Comparison of ENCODE assay signal across 9 cellular contexts in genomic region chr11:69000831-69001245, GRCh38. TPM values are rescaled to one million over a fixed set of nuclear protein-coding genes. Genes with fewer than 3 reads are reported as not detected.
DNase-seq lines count a peak whose midpoint lies in the region; ATAC-seq and TF ChIP-seq lines count a peak whose summit lies in the region.
"Had no signal": no experiment of that assay in that cellular context is flagged by ENCODE, and none has a peak within 500 bp of the region (broad histone marks: within the 10 kb centered on the region; RNA-seq: fewer than 3 reads in every experiment).

No MANE protein-coding gene starts in this region.

- no peaks in the 10 kb centered on the region for H3K27me3 ChIP-seq in WERI-Rb-1 (ENCODE audit: insufficient read depth, low read depth, severe bottlenecking)
- no peaks in the 10 kb centered on the region for H3K27me3 ChIP-seq in heart left ventricle
- H3K27me3 ChIP-seq in spleen (replicated peaks in 1 of 7) = peaks cover 0 to 75% (median 8%) of the 10 kb centered on the region in 7 donors

- TF ChIP-seq CTCF in HFF-Myc (IDR thresholded peaks at IDR 0.05; ENCODE audit: low read depth, low read length, missing control alignments) = peak; percentile 63
- peak; percentile 39; the same call in 1 of the 2 replicates for TF ChIP-seq CTCF in WERI-Rb-1 (IDR thresholded peaks at IDR 0.05; ENCODE audit: low read depth, low read length)
- peak in 10 of 12 donors; percentile 15 to 47 (median 26) for TF ChIP-seq CTCF in heart left ventricle (IDR thresholded peaks at IDR 0.05)
- TF ChIP-seq CTCF in spleen (IDR thresholded peaks at IDR 0.05 in 8 of 11, conservative IDR thresholded peaks at IDR 0.05 in 3 of 11) = peak in 7 of 11 experiments; percentile 15 to 43 (median 36)
- TF ChIP-seq CTCF in activated CD8-positive, alpha-beta T cell treated with anti-CD3 and anti-CD28 coated beads for 36 hours (IDR thresholded peaks at IDR 0.05) = no peak

- CTCF ChIA-PET in activated CD4-positive, alpha-beta memory T cell treated with anti-CD3 and anti-CD28 coated beads for 36 hours (lab: Charles Lee) = no interaction called here
- CTCF ChIA-PET in activated CD8-positive, alpha-beta T cell treated with anti-CD3 and anti-CD28 coated beads for 36 hours (lab: Charles Lee) = interaction anchor here (0.9 to 1.2 kb wide), 2 partner anchors 15 to 31 kb away, joined by 3 read pairs; no protein-coding TSS in a partner anchor

- no peaks in the 10 kb centered on the region for H3K4me1 Mint-ChIP-seq in activated CD4-positive, alpha-beta memory T cell treated with anti-CD3 and anti-CD28 coated beads for 36 hours (ENCODE audit: low read depth)
- no peaks in the 10 kb centered on the region for H3K4me1 Mint-ChIP-seq in activated CD8-positive, alpha-beta T cell treated with anti-CD3 and anti-CD28 coated beads for 36 hours (ENCODE audit: low read depth)

- peaks cover 0 to 23% (median 10%) of the 10 kb centered on the region in 12 donors for H3K4me1 ChIP-seq in heart left ventricle
- peaks cover 0 to 42% (median 21%) of the 10 kb centered on the region in 6 donors for H3K4me1 ChIP-seq in spleen

- intact Hi-C loops in heart left ventricle (cut with DNase I) = no loop called here
- intact Hi-C loops in spleen (cut with DNase I; ENCODE audit: low total_unique reads) = no loop called here
- intact Hi-C loops in activated CD4-positive, alpha-beta memory T cell treated with anti-CD3 and anti-CD28 coated beads for 36 hours (cut with micrococcal nuclease) = no loop called here
- intact Hi-C loops in activated CD8-positive, alpha-beta T cell treated with anti-CD3 and anti-CD28 coated beads for 36 hours (cut with micrococcal nuclease) = no loop called here

- no peak overlapping the region for H3K27ac ChIP-seq in WERI-Rb-1
- peak overlapping the region in 7 of 12 donors; percentile 25 to 93 (median 41) for H3K27ac ChIP-seq in heart left ventricle
- peak overlapping the region in 7 of 8 donors; percentile 30 to 71 (median 63) for H3K27ac ChIP-seq in spleen

- H3K9me3 Mint-ChIP-seq in activated CD4-positive, alpha-beta memory T cell treated with anti-CD3 and anti-CD28 coated beads for 36 hours = no peaks in the 10 kb centered on the region
- H3K9me3 Mint-ChIP-seq in activated CD8-positive, alpha-beta T cell treated with anti-CD3 and anti-CD28 coated beads for 36 hours = no peaks in the 10 kb centered on the region

- H3K4me3 ChIP-seq in HFF-Myc (replicated peaks; ENCODE audit: low read depth, low read length) = no peak overlapping the region
- no peak overlapping the region for H3K4me3 ChIP-seq in WERI-Rb-1 (ENCODE audit: low read depth, low read length)
- H3K4me3 ChIP-seq in heart left ventricle = no peak overlapping the region
- no peak overlapping the region for H3K4me3 ChIP-seq in spleen
- H3K4me3 ChIP-seq: lung had no signal

- no peaks in the 10 kb centered on the region for H3K36me3 Mint-ChIP-seq in activated CD4-positive, alpha-beta memory T cell treated with anti-CD3 and anti-CD28 coated beads for 36 hours
- no peaks in the 10 kb centered on the region for H3K36me3 Mint-ChIP-seq in activated CD8-positive, alpha-beta T cell treated with anti-CD3 and anti-CD28 coated beads for 36 hours (ENCODE audit: low read depth)

- H3K9me3 ChIP-seq in WERI-Rb-1 (ENCODE audit: severe bottlenecking) (no peaks in the 10 kb centered on the region), heart left ventricle (no peaks in the 10 kb centered on the region), spleen (no peaks in the 10 kb centered on the region)

- H3K36me3 ChIP-seq in WERI-Rb-1 (no peaks in the 10 kb centered on the region), heart left ventricle (peaks cover 0 to 17% (median 0%) of the 10 kb centered on the region in 9 donors), spleen (peaks cover 0 to 18% (median 0%) of the 10 kb centered on the region in 6 donors)

- DNase-seq in HFF-Myc (ENCODE audit: extremely low read depth, low read depth) (peak; percentile 72), WERI-Rb-1 (no peak), heart left ventricle (peak in 1 of 5 donors; percentile 17), spleen (peak; percentile 36), cortex of kidney (lab: John Stamatoyannopoulos, UW) (no peak), cerebellar nuclear complex (lab: John Stamatoyannopoulos, UW) (no peak)
- DNase-seq in activated CD4-positive, alpha-beta memory T cell treated with anti-CD3 and anti-CD28 coated beads for 36 hours = no peak
- DNase-seq in activated CD8-positive, alpha-beta T cell treated with anti-CD3 and anti-CD28 coated beads for 36 hours = no peak

- TF ChIP-seq POLR2A in heart left ventricle (IDR thresholded peaks at IDR 0.05) (no peak), spleen (IDR thresholded peaks at IDR 0.05) (no peak)

- POLR2A ChIA-PET in activated CD4-positive, alpha-beta memory T cell treated with anti-CD3 and anti-CD28 coated beads for 36 hours (lab: Charles Lee) = no interaction called here
- POLR2A ChIA-PET in activated CD8-positive, alpha-beta T cell treated with anti-CD3 and anti-CD28 coated beads for 36 hours (lab: Charles Lee) = no interaction called here

- WGBS in heart left ventricle, 4 donors = 66 to 74% (median 69%) methylated on average over 6 to 8 of the region's 8 CpGs
- WGBS in spleen, 5 donors = 70 to 76% (median 74%) methylated on average over 8 of the region's 8 CpGs

- H3K27ac Mint-ChIP-seq in activated CD4-positive, alpha-beta memory T cell treated with anti-CD3 and anti-CD28 coated beads for 36 hours = no peak overlapping the region
- no peak overlapping the region for H3K27ac Mint-ChIP-seq in activated CD8-positive, alpha-beta T cell treated with anti-CD3 and anti-CD28 coated beads for 36 hours

- ATAC-seq in heart left ventricle = peak in 3 of 4 donors; percentile 11 to 54 (median 53)
- no peak for ATAC-seq in activated CD8-positive, alpha-beta T cell treated with anti-CD3 and anti-CD28 coated beads for 36 hours

- H3K27me3 Mint-ChIP-seq in activated CD4-positive, alpha-beta memory T cell treated with anti-CD3 and anti-CD28 coated beads for 36 hours = peaks cover 3% of the 10 kb centered on the region
- H3K27me3 Mint-ChIP-seq in activated CD8-positive, alpha-beta T cell treated with anti-CD3 and anti-CD28 coated beads for 36 hours = peaks cover 3% of the 10 kb centered on the region

- no peak overlapping the region for H3K4me3 Mint-ChIP-seq in activated CD4-positive, alpha-beta memory T cell treated with anti-CD3 and anti-CD28 coated beads for 36 hours
- no peak overlapping the region for H3K4me3 Mint-ChIP-seq in activated CD8-positive, alpha-beta T cell treated with anti-CD3 and anti-CD28 coated beads for 36 hours

RNA-seq across cellular contexts. Expression of gene MRGPRF, which starts 12.2 kb away (rescaled TPM):
- total RNA-seq in heart left ventricle = 10 to 100 TPM in 1 of 9 donors, 1 to 10 TPM in 8; 1.6 to 13.1 (median 3.3) TPM
- 1 to 10 TPM; 4.2 to 4.9 TPM for polyA plus RNA-seq in heart left ventricle
- 10 to 100 TPM in 5 of 7 donors, 1 to 10 TPM in 2; 7.2 to 21.2 (median 11.7) TPM for total RNA-seq in spleen
- 1 to 10 TPM; 2.2 to 7.9 (median 5.0) TPM for polyA plus RNA-seq in spleen
- not detected for total RNA-seq in activated CD4-positive, alpha-beta memory T cell treated with anti-CD3 and anti-CD28 coated beads for 36 hours
- not detected for total RNA-seq in activated CD8-positive, alpha-beta T cell treated with anti-CD3 and anti-CD28 coated beads for 36 hours

RNA-seq across cellular contexts. Expression of gene MRGPRD, which starts 20.1 kb away (rescaled TPM):
- total RNA-seq in heart left ventricle (not detected), spleen (not detected)
- polyA plus RNA-seq in heart left ventricle (not detected), spleen (not detected)
- not detected for total RNA-seq in activated CD4-positive, alpha-beta memory T cell treated with anti-CD3 and anti-CD28 coated beads for 36 hours
- not detected for total RNA-seq in activated CD8-positive, alpha-beta T cell treated with anti-CD3 and anti-CD28 coated beads for 36 hours
- total RNA-seq: lung had no signal
- polyA plus RNA-seq: lung had no signal

RNA-seq across cellular contexts. Expression of gene TPCN2, which starts 47.9 kb away (rescaled TPM):
- 10 to 100 TPM in 3 of 9 donors, 1 to 10 TPM in 6; 4.1 to 17.6 (median 7.5) TPM for total RNA-seq in heart left ventricle
- 10 to 100 TPM in 1 of 2 donors, 1 to 10 TPM in 1; 4.8 to 11.1 TPM for polyA plus RNA-seq in heart left ventricle
- 10 to 100 TPM; 12.4 to 30.4 (median 27.0) TPM for total RNA-seq in spleen
- polyA plus RNA-seq in spleen = 10 to 100 TPM in 1 of 3 donors, 1 to 10 TPM in 2; 3.6 to 12.2 (median 8.5) TPM
- 10 to 100 TPM; 12.0 to 12.8 TPM for total RNA-seq in activated CD4-positive, alpha-beta memory T cell treated with anti-CD3 and anti-CD28 coated beads for 36 hours
- total RNA-seq in activated CD8-positive, alpha-beta T cell treated with anti-CD3 and anti-CD28 coated beads for 36 hours = 10 to 100 TPM; 16.0 to 17.0 TPM

Comparison
In these comparisons a context has a peak if more than half of its experiments do, and no peak if none do; other contexts are left out.
1. DNase-seq: peak in HFF-Myc (single experiment) and spleen (single experiment); none in WERI-Rb-1 (single experiment), cortex of kidney (single experiment), activated CD4-positive, alpha-beta memory T cell treated with anti-CD3 and anti-CD28 coated beads for 36 hours (single experiment), activated CD8-positive, alpha-beta T cell treated with anti-CD3 and anti-CD28 coated beads for 36 hours (single experiment) and cerebellar nuclear complex (0 of 2).